In the genomic region with DNA sequence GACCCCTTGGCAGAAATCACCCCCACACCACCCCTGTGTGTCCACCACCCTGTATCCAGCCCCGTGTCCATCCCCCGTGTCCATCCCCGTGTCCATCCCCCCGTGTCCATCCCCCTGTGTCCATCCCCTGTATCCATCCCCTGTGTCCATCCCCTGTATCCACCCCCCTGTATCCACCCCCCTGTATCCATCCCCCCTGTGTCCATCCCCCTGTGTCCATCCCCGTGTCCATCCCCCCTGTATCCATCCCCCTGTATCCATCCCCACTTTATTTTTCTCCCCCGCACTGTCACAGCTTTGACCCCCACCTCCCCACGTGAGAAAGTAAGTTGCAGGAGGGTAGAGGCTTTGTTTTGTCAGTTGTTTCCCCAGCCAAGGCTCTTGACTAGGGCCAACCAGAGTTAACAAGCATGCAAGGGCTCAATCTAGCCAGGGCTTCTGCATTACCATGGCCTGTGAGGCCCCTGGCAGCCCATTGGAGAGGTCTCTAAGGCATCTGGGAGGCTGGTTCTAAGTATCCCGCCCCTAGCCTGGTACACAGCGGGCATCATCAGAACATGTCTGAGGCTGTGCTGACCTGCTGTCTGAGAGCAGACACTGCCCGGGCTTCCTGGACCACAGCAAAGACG, we compare ENCODE assay signal across 12 cellular contexts. TPM values are rescaled to one million over a fixed set of nuclear protein-coding genes. Genes with fewer than 3 reads are reported as not detected.
DNase-seq lines count a peak whose midpoint lies in the region; ATAC-seq and TF ChIP-seq lines count a peak whose summit lies in the region.
"Had no signal": no experiment of that assay in that cellular context is flagged by ENCODE, and none has a peak within 500 bp of the region (broad histone marks: within the 10 kb centered on the region; RNA-seq: fewer than 3 reads in every experiment).

No MANE protein-coding gene starts in this region.

- no peaks in the 10 kb centered on the region for H3K4me1 Mint-ChIP-seq in activated CD8-positive, alpha-beta T cell treated with anti-CD3 and anti-CD28 coated beads for 36 hours (ENCODE audit: low read depth)
- no peaks in the 10 kb centered on the region for H3K4me1 Mint-ChIP-seq in CD4-positive, alpha-beta memory T cell

- no peaks in the 10 kb centered on the region for H3K79me2 ChIP-seq in hepatocyte
- H3K79me2 ChIP-seq in smooth muscle cell (ENCODE audit: low read depth) = no peaks in the 10 kb centered on the region

- WGBS in hepatocyte (ENCODE audit: low lambda C conversion rate, missing lambda C conversion rate) = 64% methylated on average over 8 of the region's 11 CpGs
- 66% methylated on average over 11 of the region's 11 CpGs for WGBS in smooth muscle cell (ENCODE audit: low lambda C conversion rate)

- H3K36me3 ChIP-seq in hepatocyte (replicated peaks; ENCODE audit: insufficient read depth, low read depth) (no peaks in the 10 kb centered on the region), smooth muscle cell (ENCODE audit: low read depth) (no peaks in the 10 kb centered on the region)
- no peaks in the 10 kb centered on the region for H3K36me3 ChIP-seq in CD4-positive, alpha-beta memory T cell (ENCODE audit: insufficient read depth, low read length)
- H3K36me3 ChIP-seq: ovary had no signal

- H3F3A ChIP-seq in smooth muscle cell (ENCODE audit: low read depth) = no peaks in the 10 kb centered on the region

- peak; percentile 54 for DNase-seq in COLO829 (ENCODE audit: low spot score)
- peak; percentile 68 for DNase-seq in GM19238 (ENCODE audit: insufficient read length, low spot score)
- DNase-seq in activated CD8-positive, alpha-beta T cell treated with anti-CD3 and anti-CD28 coated beads for 36 hours = peak; percentile 19
- DNase-seq in hepatocyte (ENCODE audit: low spot score) = peak; percentile 73
- DNase-seq in CD4-positive, alpha-beta memory T cell = no peak
- DNase-seq in smooth muscle cell (lab: John Stamatoyannopoulos, UW; ENCODE audit: unreplicated experiment) = no peak
- DNase-seq in LoVo (ENCODE audit: low spot score) = no peak
- DNase-seq: left colon, ovary had no signal

- H3K4me1 ChIP-seq in hepatocyte (ENCODE audit: insufficient read depth) = peaks cover 21% of the 10 kb centered on the region
- no peaks in the 10 kb centered on the region for H3K4me1 ChIP-seq in CD4-positive, alpha-beta memory T cell (ENCODE audit: insufficient read depth, low read length)
- no peaks in the 10 kb centered on the region for H3K4me1 ChIP-seq in smooth muscle cell (ENCODE audit: low read depth)

- H3K4me3 ChIP-seq in hepatocyte = no peak overlapping the region
- H3K4me3 ChIP-seq in CD4-positive, alpha-beta memory T cell (ENCODE audit: low read length in 2 of 2) = no peak overlapping the region
- no peak overlapping the region for H3K4me3 ChIP-seq in smooth muscle cell
- H3K4me3 ChIP-seq: ovary had no signal

- no peak overlapping the region for H3K9ac ChIP-seq in smooth muscle cell (ENCODE audit: low read depth)

- no peaks in the 10 kb centered on the region for H3K27me3 ChIP-seq in hepatocyte
- no peaks in the 10 kb centered on the region for H3K27me3 ChIP-seq in CD4-positive, alpha-beta memory T cell (ENCODE audit: insufficient read depth, low read length)
- H3K27me3 ChIP-seq in smooth muscle cell (ENCODE audit: low read depth) = no peaks in the 10 kb centered on the region
- H3K27me3 ChIP-seq: ovary had no signal

- TF ChIP-seq CTCF in activated CD8-positive, alpha-beta T cell treated with anti-CD3 and anti-CD28 coated beads for 36 hours (IDR thresholded peaks at IDR 0.05) = no peak
- TF ChIP-seq CTCF in hepatocyte (IDR thresholded peaks at IDR 0.05; ENCODE audit: poor library complexity) (no peak), smooth muscle cell (IDR thresholded peaks at IDR 0.05; ENCODE audit: borderline replicate concordance, insufficient read depth, poor library complexity, severe bottlenecking) (no peak)

- POLR2A ChIA-PET in activated CD8-positive, alpha-beta T cell treated with anti-CD3 and anti-CD28 coated beads for 36 hours (lab: Charles Lee) = no interaction called here
- POLR2A ChIA-PET in CD4-positive, alpha-beta memory T cell (lab: Charles Lee; ENCODE audit: partially characterized antibody) = no interaction called here

- H3K36me3 Mint-ChIP-seq in activated CD8-positive, alpha-beta T cell treated with anti-CD3 and anti-CD28 coated beads for 36 hours (ENCODE audit: low read depth) = no peaks in the 10 kb centered on the region
- H3K36me3 Mint-ChIP-seq in CD4-positive, alpha-beta memory T cell = no peaks in the 10 kb centered on the region
- H3K36me3 Mint-ChIP-seq: WTC11 had no signal

- intact Hi-C loops in activated CD8-positive, alpha-beta T cell treated with anti-CD3 and anti-CD28 coated beads for 36 hours (cut with micrococcal nuclease) = no loop called here
- intact Hi-C loops in CD4-positive, alpha-beta memory T cell (cut with micrococcal nuclease) = no loop called here

- H3K27ac Mint-ChIP-seq in activated CD8-positive, alpha-beta T cell treated with anti-CD3 and anti-CD28 coated beads for 36 hours = no peak overlapping the region
- no peak overlapping the region for H3K27ac Mint-ChIP-seq in CD4-positive, alpha-beta memory T cell
- H3K27ac Mint-ChIP-seq: WTC11 had no signal

- CTCF ChIA-PET in activated CD8-positive, alpha-beta T cell treated with anti-CD3 and anti-CD28 coated beads for 36 hours (lab: Charles Lee) = no interaction called here
- CTCF ChIA-PET in CD4-positive, alpha-beta memory T cell (lab: Charles Lee; ENCODE audit: partially characterized antibody) = no interaction called here

- H3K4me2 ChIP-seq in hepatocyte (no peak overlapping the region), smooth muscle cell (no peak overlapping the region)

- no peaks in the 10 kb centered on the region for H3K9me3 ChIP-seq in hepatocyte (ENCODE audit: low read depth)
- H3K9me3 ChIP-seq in CD4-positive, alpha-beta memory T cell (ENCODE audit: control insufficient read depth in 1 of 2, low read length in 2 of 2) = no peaks in the 10 kb centered on the region
- H3K9me3 ChIP-seq in smooth muscle cell (replicated peaks; ENCODE audit: low read depth) = no peaks in the 10 kb centered on the region
- H3K9me3 ChIP-seq: ovary had no signal

- no peaks in the 10 kb centered on the region for H3K9me2 ChIP-seq in hepatocyte (replicated peaks; ENCODE audit: insufficient read depth)

- no peaks in the 10 kb centered on the region for H3K9me3 Mint-ChIP-seq in activated CD8-positive, alpha-beta T cell treated with anti-CD3 and anti-CD28 coated beads for 36 hours
- peaks cover 0 to 5% (median 0%) of the 10 kb centered on the region in 8 donors for H3K9me3 Mint-ChIP-seq in CD4-positive, alpha-beta memory T cell

- peaks cover 3% of the 10 kb centered on the region for H3K27me3 Mint-ChIP-seq in activated CD8-positive, alpha-beta T cell treated with anti-CD3 and anti-CD28 coated beads for 36 hours
- peaks cover 0 to 11% of the 10 kb centered on the region in 2 donors for H3K27me3 Mint-ChIP-seq in CD4-positive, alpha-beta memory T cell

- no peak overlapping the region for H3K4me3 Mint-ChIP-seq in activated CD8-positive, alpha-beta T cell treated with anti-CD3 and anti-CD28 coated beads for 36 hours
- H3K4me3 Mint-ChIP-seq in CD4-positive, alpha-beta memory T cell = no peak overlapping the region
- H3K4me3 Mint-ChIP-seq: WTC11 had no signal

- peak; percentile 63 for ATAC-seq in activated CD8-positive, alpha-beta T cell treated with anti-CD3 and anti-CD28 coated beads for 36 hours
- no peak for ATAC-seq in HG03342 (IDR thresholded peaks at IDR 0.05; ENCODE audit: unreplicated experiment)
- ATAC-seq: left colon, Panc1, WTC11 had no signal

- no peak overlapping the region for H2AFZ ChIP-seq in hepatocyte
- H2AFZ ChIP-seq in smooth muscle cell (ENCODE audit: low read depth) = no peak overlapping the region

- H3K27ac ChIP-seq in hepatocyte (no peak overlapping the region), smooth muscle cell (ENCODE audit: low read depth) (no peak overlapping the region)
- H3K27ac ChIP-seq in CD4-positive, alpha-beta memory T cell (ENCODE audit: low read depth, low read length) = no peak overlapping the region
- H3K27ac ChIP-seq: ovary had no signal

- H4K20me1 ChIP-seq in hepatocyte (ENCODE audit: insufficient read depth, poor library complexity, severe bottlenecking) = no peaks in the 10 kb centered on the region
- no peaks in the 10 kb centered on the region for H4K20me1 ChIP-seq in smooth muscle cell (ENCODE audit: low read depth)

RNA-seq across cellular contexts. Expression of a gene that starts 18.1 kb away (rescaled TPM):
- under 1 TPM; 0.09 TPM for total RNA-seq in activated CD8-positive, alpha-beta T cell treated with anti-CD3 and anti-CD28 coated beads for 36 hours
- total RNA-seq in hepatocyte (14.0 and 16.0 TPM in 2 replicates), smooth muscle cell (6.8 and 8.3 TPM in 2 replicates)
- polyA plus RNA-seq in hepatocyte (14.4 and 18.6 TPM in 2 replicates), smooth muscle cell (12.3 and 14.5 TPM in 2 replicates)
- 1 to 10 TPM; 1.8 to 2.4 TPM for total RNA-seq in CD4-positive, alpha-beta memory T cell
- not detected for polyA plus RNA-seq in CD4-positive, alpha-beta memory T cell

Comparison
In these comparisons a context has a peak if more than half of its experiments do, and no peak if none do; other contexts are left out.
1. DNase-seq: peak in COLO829 (single experiment), GM19238 (single experiment), activated CD8-positive, alpha-beta T cell treated with anti-CD3 and anti-CD28 coated beads for 36 hours (single experiment) and hepatocyte (single experiment); none in CD4-positive, alpha-beta memory T cell (0 of 5), smooth muscle cell (single experiment) and LoVo (single experiment).